Comparison of ENCODE assay signal across 15 cellular contexts in genomic region chr22:47375621-47376321, GRCh38.
DNase-seq lines count a peak whose midpoint lies in the region; ATAC-seq and TF ChIP-seq lines count a peak whose summit lies in the region.
"Had no signal": no experiment of that assay in that cellular context is flagged by ENCODE, and none has a peak within 500 bp of the region (broad histone marks: within the 10 kb centered on the region; RNA-seq: fewer than 3 reads in every experiment).

No MANE protein-coding gene starts in this region.

- no peak overlapping the region for H2AFZ ChIP-seq in OCI-LY7 (ENCODE audit: low read length)

- no peaks in the 10 kb centered on the region for H3K36me3 ChIP-seq in Peyer's patch
- H3K36me3 ChIP-seq in RWPE2 (ENCODE audit: low read depth), result no peaks in the 10 kb centered on the region
- H3K36me3 ChIP-seq in spleen, result no peaks in the 10 kb centered on the region
- no peaks in the 10 kb centered on the region for H3K36me3 ChIP-seq in OCI-LY7 (ENCODE audit: insufficient read depth, low read length)

- BruUV-seq in OCI-LY7 (replicated peaks; lab: Mats Ljungman, UMichigan), result no TSS peak

- DNase-seq in Peyer's patch (peak in 2 of 3 donors; percentile 17 to 26), RWPE2 (ENCODE audit: low spot score) (peak; percentile 46), mesenteric fat pad (ENCODE audit: low spot score) (peak; percentile 81), spleen (peak; percentile 69), OCI-LY7 (ENCODE audit: low spot score) (no peak), mucosa of gallbladder (ENCODE audit: low spot score) (no peak)
- DNase-seq: CD8-positive, alpha-beta T cell; COR-L47; DMS153; DMS79 treated with DMSO at 0.1 percent for 48 hours; EL; HCEC 1CT; HFFc6 had no signal

- ATAC-seq in RWPE2 (ENCODE audit: low read depth), result no peak
- ATAC-seq in HG03460 (IDR thresholded peaks at IDR 0.05; ENCODE audit: unreplicated experiment), result no peak
- ATAC-seq: A549; CD8-positive, alpha-beta T cell had no signal

- CTCF ChIA-PET in OCI-LY7 (lab: Charles Lee; ENCODE audit: unreplicated experiment), result no interaction called here

- H3K4me3 ChIP-seq in Peyer's patch (no peak overlapping the region), RWPE2 (ENCODE audit: severe bottlenecking) (no peak overlapping the region), spleen (no peak overlapping the region), OCI-LY7 (ENCODE audit: low read depth, low read length, poor library complexity, severe bottlenecking) (no peak overlapping the region)
- H3K4me3 ChIP-seq: A549 had no signal

- TF ChIP-seq CTCF in Peyer's patch (IDR thresholded peaks at IDR 0.05) (no peak), RWPE2 (IDR thresholded peaks at IDR 0.05; ENCODE audit: poor library complexity, severe bottlenecking) (no peak), spleen (IDR thresholded peaks at IDR 0.05 in 8 of 11, conservative IDR thresholded peaks at IDR 0.05 in 3 of 11) (no peak), OCI-LY7 (conservative IDR thresholded peaks at IDR 0.05; ENCODE audit: low read length) (no peak)

- no peaks in the 10 kb centered on the region for H3K9me2 ChIP-seq in OCI-LY7 (ENCODE audit: insufficient read depth, low read length)

- H3K27ac ChIP-seq in Peyer's patch (no peak overlapping the region), RWPE2 (ENCODE audit: poor library complexity, severe bottlenecking) (no peak overlapping the region), spleen (no peak overlapping the region), OCI-LY7 (ENCODE audit: low read depth, low read length, poor library complexity, severe bottlenecking) (no peak overlapping the region)
- H3K27ac ChIP-seq: A549 had no signal

- H3K9me3 ChIP-seq in Peyer's patch (no peaks in the 10 kb centered on the region), RWPE2 (ENCODE audit: severe bottlenecking) (no peaks in the 10 kb centered on the region), spleen (no peaks in the 10 kb centered on the region), OCI-LY7 (ENCODE audit: low read length) (no peaks in the 10 kb centered on the region)
- H3K9me3 ChIP-seq: A549 had no signal

- H3K4me1 ChIP-seq in Peyer's patch (no peaks in the 10 kb centered on the region), RWPE2 (ENCODE audit: insufficient read depth, poor library complexity, severe bottlenecking) (no peaks in the 10 kb centered on the region), spleen (no peaks in the 10 kb centered on the region), OCI-LY7 (ENCODE audit: insufficient read depth, low read length, poor library complexity, severe bottlenecking) (no peaks in the 10 kb centered on the region)
- H3K4me1 ChIP-seq: A549 had no signal

- TF ChIP-seq POLR2A in Peyer's patch (IDR thresholded peaks at IDR 0.05), result no peak
- no peak for TF ChIP-seq POLR2A in spleen (IDR thresholded peaks at IDR 0.05)

- no peaks in the 10 kb centered on the region for H4K20me1 ChIP-seq in OCI-LY7 (ENCODE audit: insufficient read depth, low read length)

- WGBS in spleen, 5 donors, result 65 to 88% (median 81%) methylated on average over 14 to 25 of the region's 25 CpGs

- POLR2A ChIA-PET in OCI-LY7 (lab: Charles Lee), result no interaction called here

- H3K27me3 ChIP-seq in Peyer's patch (no peaks in the 10 kb centered on the region), RWPE2 (ENCODE audit: insufficient read depth, poor library complexity, severe bottlenecking) (no peaks in the 10 kb centered on the region), spleen (replicated peaks in 1 of 7) (peaks cover 0 to 34% (median 0%) of the 10 kb centered on the region in 7 donors)

- no peaks in the 10 kb centered on the region for H3K79me2 ChIP-seq in OCI-LY7 (ENCODE audit: insufficient read depth, low read depth, low read length)

- intact Hi-C loops in spleen (cut with DNase I; ENCODE audit: low total_unique reads), result no loop called here
- intact Hi-C loops in OCI-LY7 (cut with micrococcal nuclease; ENCODE audit: unreplicated experiment), result no loop called here

- H3K4me2 ChIP-seq in OCI-LY7 (ENCODE audit: low read length), result no peak overlapping the region
- H3K4me2 ChIP-seq: A549 had no signal

Comparison
In these comparisons a context has a peak if more than half of its experiments do, and no peak if none do; other contexts are left out.
1. DNase-seq: peak in Peyer's patch (2 of 3), RWPE2 (single experiment), mesenteric fat pad (single experiment) and spleen (single experiment); none in OCI-LY7 (single experiment) and mucosa of gallbladder (single experiment).